Comparison of ENCODE assay signal across 15 cellular contexts in genomic region chr2:233270366-233270765, GRCh38. TPM values are rescaled to one million over a fixed set of nuclear protein-coding genes. Genes with fewer than 3 reads are reported as not detected.
DNase-seq lines count a peak whose midpoint lies in the region; ATAC-seq and TF ChIP-seq lines count a peak whose summit lies in the region.
"Had no signal": no experiment of that assay in that cellular context is flagged by ENCODE, and none has a peak within 500 bp of the region (broad histone marks: within the 10 kb centered on the region; RNA-seq: fewer than 3 reads in every experiment).

No MANE protein-coding gene starts in this region.

- peaks cover 73% of the 10 kb centered on the region for H4K20me1 ChIP-seq in PC-3 (ENCODE audit: low read length)

- no peaks in the 10 kb centered on the region for H3K27me3 Mint-ChIP-seq in CD8-positive, alpha-beta memory T cell
- no peaks in the 10 kb centered on the region for H3K27me3 Mint-ChIP-seq in central memory CD8-positive, alpha-beta T cell

- H3K9me3 Mint-ChIP-seq in CD8-positive, alpha-beta memory T cell: no peaks in the 10 kb centered on the region
- no peaks in the 10 kb centered on the region for H3K9me3 Mint-ChIP-seq in central memory CD8-positive, alpha-beta T cell

- H3K27ac ChIP-seq in CD8-positive, alpha-beta memory T cell (ENCODE audit: low read depth, low read length): peak overlapping the region; percentile 62
- H3K27ac ChIP-seq in PC-3 (ENCODE audit: low read length) (0 out of 2 replicates have a peak overlapping the region, but pooled peaks have one; percentile 8), spleen (peak overlapping the region; percentile 0 to 90 (median 76))
- H3K27ac ChIP-seq: epithelial cell of prostate, parathyroid adenoma had no signal

- no peak for TF ChIP-seq POLR2A in spleen (IDR thresholded peaks at IDR 0.05)

- H3K9ac ChIP-seq in PC-3 (ENCODE audit: low read length): no peak overlapping the region
- H3K9ac ChIP-seq: parathyroid adenoma had no signal

- H3K27me3 ChIP-seq in CD8-positive, alpha-beta memory T cell (ENCODE audit: insufficient read depth, low read length, poor library complexity, severe bottlenecking): no peaks in the 10 kb centered on the region
- H3K27me3 ChIP-seq in PC-3 (ENCODE audit: low read length) (no peaks in the 10 kb centered on the region), spleen (replicated peaks in 1 of 7) (no peaks in the 10 kb centered on the region)

- peaks cover 80 to 95% (median 88%) of the 10 kb centered on the region in 3 donors for H3K4me1 Mint-ChIP-seq in CD8-positive, alpha-beta memory T cell
- H3K4me1 Mint-ChIP-seq in central memory CD8-positive, alpha-beta T cell: peaks cover 70% of the 10 kb centered on the region

- peaks cover 44 to 84% (median 60%) of the 10 kb centered on the region in 3 donors for H3K36me3 Mint-ChIP-seq in CD8-positive, alpha-beta memory T cell
- H3K36me3 Mint-ChIP-seq in central memory CD8-positive, alpha-beta T cell (ENCODE audit: insufficient read depth): peaks cover 63% of the 10 kb centered on the region

- no peak overlapping the region for H2AFZ ChIP-seq in PC-3 (ENCODE audit: low read length)
- H2AFZ ChIP-seq: parathyroid adenoma had no signal

- ATAC-seq in PC-3 (no peak), GM18517 (IDR thresholded peaks at IDR 0.05; ENCODE audit: unreplicated experiment) (no peak)
- no peak for ATAC-seq in central memory CD8-positive, alpha-beta T cell (replicated peaks; ENCODE audit: extremely low read depth, poor library complexity, severe bottlenecking)

- H3K4me3 Mint-ChIP-seq in CD8-positive, alpha-beta memory T cell: peak overlapping the region; percentile 74 to 85 (median 82)
- H3K4me3 Mint-ChIP-seq in central memory CD8-positive, alpha-beta T cell: peak overlapping the region; percentile 72

- H3K9me2 ChIP-seq in PC-3 (replicated peaks; ENCODE audit: low read length): no peaks in the 10 kb centered on the region

- H3K4me2 ChIP-seq in PC-3 (ENCODE audit: low read length): no peak overlapping the region

- peaks cover 72% of the 10 kb centered on the region for H3K79me2 ChIP-seq in PC-3 (ENCODE audit: low read length)
- H3K79me2 ChIP-seq: parathyroid adenoma had no signal

- H3K27ac Mint-ChIP-seq in CD8-positive, alpha-beta memory T cell: peak overlapping the region; percentile 96 to 100 (median 98)
- H3K27ac Mint-ChIP-seq in central memory CD8-positive, alpha-beta T cell (ENCODE audit: low read depth): peak overlapping the region; percentile 95

- CTCF ChIA-PET in CD8-positive, alpha-beta memory T cell (lab: Charles Lee): interaction anchor here (0.8 to 1.7 kb wide), 3 partner anchors 19 to 87 kb away, joined by 3 to 8 read pairs (median 6); partner anchors contain the start of gene ATG16L1
- CTCF ChIA-PET in PC-3 (lab: Charles Lee): no interaction called here

- POLR2A ChIA-PET in CD8-positive, alpha-beta memory T cell (lab: Charles Lee): interaction anchor here (0.6 to 1.4 kb wide), 4 partner anchors 13 to 84 kb away, joined by 3 to 6 read pairs (median 4); partner anchors contain the start of gene DGKD
- POLR2A ChIA-PET in PC-3 (lab: Charles Lee; ENCODE audit: unreplicated experiment): no interaction called here

- DNase-seq in CD8-positive, alpha-beta memory T cell: peak in 2 of 5 donors; percentile 39 to 54
- DNase-seq in PC-3 (no peak), spleen (no peak), midbrain (lab: John Stamatoyannopoulos, UW) (no peak), SHP77 (lab: John Stamatoyannopoulos, UW) (no peak)
- DNase-seq in central memory CD8-positive, alpha-beta T cell (ENCODE audit: low spot score in 2 of 2): no peak
- DNase-seq: activated CD4-positive, CD25-positive, alpha-beta regulatory T cell treated with anti-CD3 and anti-CD28 coated beads, Interleukin-2, amount 50 U/mL, for 72 hours; Karpas-422; NCI-H187; NCI-H524 had no signal

- no peaks in the 10 kb centered on the region for H3F3A ChIP-seq in PC-3 (ENCODE audit: low read length, unreplicated experiment)

- H3K4me3 ChIP-seq in CD8-positive, alpha-beta memory T cell (ENCODE audit: low read length): peak overlapping the region; percentile 26
- H3K4me3 ChIP-seq in PC-3 (ENCODE audit: low read length) (no peak overlapping the region), spleen (no peak overlapping the region)

- H3K9me3 ChIP-seq in CD8-positive, alpha-beta memory T cell (ENCODE audit: low read length): no peaks in the 10 kb centered on the region
- H3K9me3 ChIP-seq in PC-3 (ENCODE audit: low read length): no peaks in the 10 kb centered on the region
- H3K9me3 ChIP-seq in spleen: no peaks in the 10 kb centered on the region

- intact Hi-C loops in PC-3 (cut with micrococcal nuclease) (no loop called here), spleen (cut with DNase I; ENCODE audit: low total_unique reads) (no loop called here)

- peaks cover 75% of the 10 kb centered on the region for H3K4me1 ChIP-seq in CD8-positive, alpha-beta memory T cell (ENCODE audit: insufficient read depth, low read length)
- H3K4me1 ChIP-seq in PC-3 (ENCODE audit: insufficient read depth, low read length) (no peaks in the 10 kb centered on the region), spleen (peaks cover 0 to 65% (median 38%) of the 10 kb centered on the region in 6 donors)
- H3K4me1 ChIP-seq: parathyroid adenoma had no signal

- no TSS peak for BruUV-seq in PC-3 (replicated peaks; lab: Mats Ljungman, UMichigan)

- WGBS in spleen, 5 donors: 39 to 50% (median 44%) methylated on average over 5 of the region's 5 CpGs

- TF ChIP-seq CTCF in PC-3 (conservative IDR thresholded peaks at IDR 0.05; ENCODE audit: low read depth, low read length) (no peak), spleen (IDR thresholded peaks at IDR 0.05 in 8 of 11, conservative IDR thresholded peaks at IDR 0.05 in 3 of 11) (peak in 1 of 11 experiments; percentile 8)

- peaks cover 50% of the 10 kb centered on the region for H3K36me3 ChIP-seq in CD8-positive, alpha-beta memory T cell (ENCODE audit: insufficient read depth, low read length)
- H3K36me3 ChIP-seq in PC-3 (ENCODE audit: low read depth, low read length) (peaks cover 93% of the 10 kb centered on the region), spleen (peaks cover 5 to 100% (median 67%) of the 10 kb centered on the region in 6 donors)

RNA-seq across cellular contexts. Expression of gene ATG16L1, which starts 18.9 kb away (rescaled TPM):
- 10 to 100 TPM; 32.0 to 34.2 TPM for total RNA-seq in CD8-positive, alpha-beta memory T cell
- polyA plus RNA-seq in CD8-positive, alpha-beta memory T cell: 19.5 TPM
- total RNA-seq in PC-3 (2014; rRNA removed) (126 and 173 TPM in 2 replicates), spleen (10 to 100 TPM; 32.0 to 45.8 (median 34.7) TPM)
- polyA plus RNA-seq in spleen: 10 to 100 TPM; 12.0 to 15.6 (median 13.6) TPM

RNA-seq across cellular contexts. Expression of gene SAG, which starts 37.2 kb away (rescaled TPM):
- not detected for total RNA-seq in CD8-positive, alpha-beta memory T cell
- polyA plus RNA-seq in CD8-positive, alpha-beta memory T cell: not detected
- total RNA-seq in PC-3 (2014; rRNA removed): 0.17 TPM in 1 of 2 replicates, not detected in the other
- under 1 TPM in 2 of 7 donors, not detected in 5; 0.09 to 0.20 TPM for total RNA-seq in spleen
- polyA plus RNA-seq in spleen: not detected
- total RNA-seq: cardiac septum, temporal lobe had no signal

Comparison
In these comparisons a context has a peak if more than half of its experiments do, and no peak if none do; other contexts are left out.
1. H3K27ac ChIP-seq: peak in every context shown above with its lines; median percentile 76 in spleen; 62 in CD8-positive, alpha-beta memory T cell; 8 in PC-3.